11 cellular contexts compared by ENCODE assay signal in the genomic region with DNA sequence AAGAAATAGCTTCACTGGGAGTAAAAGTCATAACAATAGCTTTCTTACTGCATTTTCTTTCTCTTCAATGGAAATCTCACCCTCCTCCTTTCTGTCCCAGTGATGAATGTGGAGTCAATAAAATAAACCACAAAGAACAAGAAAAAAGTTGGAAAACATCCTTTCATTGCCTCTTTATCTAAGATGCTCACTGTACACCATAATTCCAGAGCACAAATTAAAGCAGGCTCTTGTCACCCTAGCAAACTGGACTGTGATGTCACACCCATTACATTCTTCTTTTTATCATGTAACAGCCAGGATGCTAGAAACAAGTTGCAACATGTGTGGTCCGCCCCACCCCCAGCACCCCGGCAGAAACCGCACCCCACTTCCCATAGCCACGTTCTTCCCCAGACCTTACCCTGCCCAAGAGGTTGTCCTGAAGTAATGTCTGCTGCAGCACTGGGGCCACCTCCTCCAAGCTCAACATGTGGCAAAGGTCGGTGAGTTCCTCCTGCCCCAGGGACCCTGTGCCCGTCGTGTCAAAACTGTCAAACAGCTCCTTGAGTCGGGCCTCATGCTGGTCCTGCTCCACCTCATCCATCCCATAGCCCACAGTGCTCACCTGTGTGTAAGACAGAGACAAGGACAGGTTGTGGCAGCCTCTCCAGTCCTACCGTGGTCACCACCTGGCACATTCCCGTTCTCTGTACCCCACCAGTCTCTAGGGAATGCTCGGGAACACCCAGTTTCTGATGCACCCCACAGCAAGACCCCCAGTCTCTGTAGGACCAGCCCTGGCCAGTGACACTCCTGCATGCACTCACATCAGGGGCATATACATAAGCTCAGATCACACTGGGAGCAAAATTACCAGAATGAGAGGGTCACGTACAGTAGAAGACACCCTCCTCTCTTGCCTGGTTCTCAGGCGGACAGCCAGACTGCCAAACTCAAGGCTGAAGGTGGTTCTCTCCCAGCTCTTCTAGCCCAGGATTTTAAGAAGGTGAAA. TPM values are rescaled to one million over a fixed set of nuclear protein-coding genes. Genes with fewer than 3 reads are reported as not detected.
DNase-seq lines count a peak whose midpoint lies in the region; ATAC-seq lines count a peak whose summit lies in the region.
"Had no signal": no experiment of that assay in that cellular context is flagged by ENCODE, and none has a peak within 500 bp of the region (broad histone marks: within the 10 kb centered on the region; RNA-seq: fewer than 3 reads in every experiment).

No MANE protein-coding gene starts in this region.

- peaks cover 66% of the 10 kb centered on the region for H3K27me3 ChIP-seq in iPS-15b (ENCODE audit: control insufficient read depth, insufficient read depth, low read length)

- H3K27ac Mint-ChIP-seq in IgD-negative memory B cell = peak overlapping the region; percentile 96 to 98 (median 98)

- no peaks in the 10 kb centered on the region for H3K36me3 ChIP-seq in iPS-15b (ENCODE audit: control insufficient read depth, insufficient read depth, low read length)

- ATAC-seq in GM21717 (IDR thresholded peaks at IDR 0.05; ENCODE audit: unreplicated experiment) = no peak

- no peaks in the 10 kb centered on the region for H3K9me3 ChIP-seq in iPS-15b (ENCODE audit: control insufficient read depth, insufficient read depth, low read length)

- no peaks in the 10 kb centered on the region for H3K9me3 Mint-ChIP-seq in IgD-negative memory B cell

- H3K4me1 ChIP-seq in iPS-15b (ENCODE audit: control insufficient read depth, insufficient read depth, low read length) = peaks cover 41% of the 10 kb centered on the region

- H3K4me1 Mint-ChIP-seq in IgD-negative memory B cell = peaks cover 68 to 81% (median 71%) of the 10 kb centered on the region in 3 donors

- H3K36me3 Mint-ChIP-seq in IgD-negative memory B cell = peaks cover 4% of the 10 kb centered on the region

- DNase-seq in CD1c-positive myeloid dendritic cell (ENCODE audit: extremely low spot score) (peak; percentile 51), inferior parietal cortex (ENCODE audit: extremely low spot score) (no peak), NCI-H1092 treated with DMSO at 0.1 percent for 48 hours (lab: John Stamatoyannopoulos, UW) (no peak)
- peak; percentile 41 for DNase-seq in activated CD8-positive, alpha-beta memory T cell treated with anti-CD3 and anti-CD28 coated beads, Interleukin-2, amount 50 U/mL, for 4 hours
- no peak for DNase-seq in NK-92 treated with Interleukin-12 subunit alpha and Interleukin-12 subunit beta, amount 100 ng/mL, for 24 hours (lab: John Stamatoyannopoulos, UW)
- DNase-seq: anterior cingulate cortex, DMS53 had no signal

- peak overlapping the region; percentile 5 for H3K4me3 ChIP-seq in iPS-15b (ENCODE audit: low read depth, low read length)

- peaks cover 4% of the 10 kb centered on the region for H3K27me3 Mint-ChIP-seq in IgD-negative memory B cell

- H3K4me3 Mint-ChIP-seq in IgD-negative memory B cell = peak overlapping the region; percentile 81 to 93 (median 90)

- no peak overlapping the region for H3K9ac ChIP-seq in iPS-15b (ENCODE audit: low read depth, low read length)
- H3K9ac ChIP-seq: KMS-11 had no signal

RNA-seq across cellular contexts. Expression of gene NIN, which starts 9.2 kb away (rescaled TPM):
- 76.5 TPM for polyA plus RNA-seq in IgD-negative memory B cell

RNA-seq across cellular contexts. Expression of gene ABHD12B, which starts 50.1 kb away (rescaled TPM):
- not detected for polyA plus RNA-seq in IgD-negative memory B cell

Comparison
In these comparisons a context has a peak if more than half of its experiments do, and no peak if none do; other contexts are left out.
1. DNase-seq: peak in CD1c-positive myeloid dendritic cell (single experiment) and activated CD8-positive, alpha-beta memory T cell treated with anti-CD3 and anti-CD28 coated beads, Interleukin-2, amount 50 U/mL, for 4 hours (single experiment); none in inferior parietal cortex (single experiment), NCI-H1092 treated with DMSO at 0.1 percent for 48 hours (single experiment) and NK-92 treated with Interleukin-12 subunit alpha and Interleukin-12 subunit beta, amount 100 ng/mL, for 24 hours (single experiment).